ENCODE assay signal across 11 cellular contexts in genomic region chr2:241949736-241950412, GRCh38.
"Had no signal": no experiment of that assay in that cellular context is flagged by ENCODE, and none has a peak within 500 bp of the region (broad histone marks: within the 10 kb centered on the region; RNA-seq: fewer than 3 reads in every experiment).

No MANE protein-coding gene starts in this region.

- H3K27me3 ChIP-seq: adrenal gland, hepatocyte, right lobe of liver, upper lobe of right lung had no signal

- H3K4me3 ChIP-seq: adrenal gland, cardiac muscle cell, hepatocyte, left ventricle myocardium inferior, psoas muscle, thoracic aorta, upper lobe of right lung had no signal

- H3K36me3 ChIP-seq: adrenal gland, cardiac muscle cell, left ventricle myocardium inferior, right lobe of liver, stomach, thoracic aorta, upper lobe of right lung had no signal

- H3K9me3 ChIP-seq: adrenal gland, left ventricle myocardium inferior, psoas muscle, right lobe of liver, stomach, thoracic aorta, upper lobe of right lung had no signal

- H3K4me1 ChIP-seq: adrenal gland, psoas muscle had no signal

- H3K27ac ChIP-seq: adrenal gland, cardiac muscle cell, dorsolateral prefrontal cortex, hepatocyte, left ventricle myocardium inferior, psoas muscle, right lobe of liver, stomach, thoracic aorta, upper lobe of right lung, VCaP had no signal
